In the genomic region with DNA sequence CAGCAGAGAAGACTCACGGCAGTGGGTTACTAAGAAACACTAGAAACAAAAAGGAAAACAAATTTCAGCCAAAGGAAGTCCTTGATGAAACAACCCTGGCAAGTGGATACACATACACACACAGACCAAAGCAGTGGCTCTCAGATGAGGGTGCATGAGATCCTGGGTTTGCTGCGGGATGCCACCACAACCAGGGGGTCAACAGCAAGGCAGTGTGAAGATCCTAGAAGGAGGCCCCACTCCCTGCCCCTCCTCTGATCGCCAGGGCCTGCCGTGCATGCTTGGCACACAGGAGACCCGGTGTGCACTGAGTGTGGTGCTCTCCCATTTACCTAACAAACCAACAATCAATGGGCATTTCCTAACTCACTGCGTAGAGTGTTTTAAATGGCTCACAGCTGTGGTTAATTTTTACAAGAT, we compare ENCODE assay signal across 12 cellular contexts.
DNase-seq lines count a peak whose midpoint lies in the region; TF ChIP-seq lines count a peak whose summit lies in the region.
"Had no signal": no experiment of that assay in that cellular context is flagged by ENCODE, and none has a peak within 500 bp of the region (broad histone marks: within the 10 kb centered on the region; RNA-seq: fewer than 3 reads in every experiment).

No MANE protein-coding gene starts in this region.

- no peak overlapping the region for H3K4me2 ChIP-seq in mesenchymal stem cell (ENCODE audit: low read length, poor library complexity, severe bottlenecking)

- peak overlapping the region; percentile 81 for H3K9ac ChIP-seq in mesenchymal stem cell (ENCODE audit: low read length)

- peak overlapping the region; percentile 94 for H3K27ac Mint-ChIP-seq in activated naive CD4-positive, alpha-beta T cell treated with anti-CD3 and anti-CD28 coated beads, Interleukin-2, amount 50 U/mL, for 24 hours

- H3K27ac ChIP-seq in effector memory CD4-positive, alpha-beta T cell (ENCODE audit: insufficient read depth, low read length, poor library complexity, severe bottlenecking): peak overlapping the region; percentile 82
- H3K27ac ChIP-seq in mesenchymal stem cell (ENCODE audit: low read length, poor library complexity, severe bottlenecking) (no peak overlapping the region), uterus (peak overlapping the region; percentile 54 to 74)

- TF ChIP-seq CTCF in uterus (IDR thresholded peaks at IDR 0.05) (no peak), foreskin fibroblast (IDR thresholded peaks at IDR 0.05; ENCODE audit: low read depth, low read length) (no peak)

- H2BK5ac ChIP-seq in mesenchymal stem cell (ENCODE audit: low read depth, low read length, poor library complexity, severe bottlenecking): no peak overlapping the region

- H3K23ac ChIP-seq in mesenchymal stem cell (ENCODE audit: low read length in 2 of 2): no peak overlapping the region

- H3K27me3 ChIP-seq in effector memory CD4-positive, alpha-beta T cell (replicated peaks; ENCODE audit: control insufficient read depth, insufficient read depth, low read length, poor library complexity, severe bottlenecking): no peaks in the 10 kb centered on the region
- H3K27me3 ChIP-seq in mesenchymal stem cell (ENCODE audit: control insufficient read depth in 1 of 2, insufficient read depth in 1 of 2, low read length in 2 of 2) (no peaks in the 10 kb centered on the region), uterus (no peaks in the 10 kb centered on the region)

- peaks cover 25% of the 10 kb centered on the region for H3K79me1 ChIP-seq in mesenchymal stem cell (replicated peaks; ENCODE audit: low read length, poor library complexity, severe bottlenecking)

- H3K9me3 Mint-ChIP-seq in activated naive CD4-positive, alpha-beta T cell treated with anti-CD3 and anti-CD28 coated beads, Interleukin-2, amount 50 U/mL, for 24 hours: no peaks in the 10 kb centered on the region

- H3K36me3 Mint-ChIP-seq in activated naive CD4-positive, alpha-beta T cell treated with anti-CD3 and anti-CD28 coated beads, Interleukin-2, amount 50 U/mL, for 24 hours: peaks cover 4% of the 10 kb centered on the region

- no peak overlapping the region for H4K8ac ChIP-seq in mesenchymal stem cell (ENCODE audit: low read length)

- no peak overlapping the region for H2BK15ac ChIP-seq in mesenchymal stem cell (ENCODE audit: low read depth, poor library complexity, severe bottlenecking)

- no peak for DNase-seq in activated naive CD4-positive, alpha-beta T cell treated with anti-CD3 and anti-CD28 coated beads, Interleukin-2, amount 50 U/mL, for 16 hours
- DNase-seq in effector memory CD4-positive, alpha-beta T cell: no peak
- DNase-seq in mesenchymal stem cell (peak; percentile 50), uterus (no peak), HUDEP-2 (lab: John Stamatoyannopoulos, UW; ENCODE audit: unreplicated experiment in 76 of 76) (no peak), AML-193 (lab: John Stamatoyannopoulos, UW) (no peak), foreskin fibroblast (no peak)
- DNase-seq: activated gamma-delta T cell treated with Interleukin-2 at 50 U/mL for 16 hours; Karpas-422; NCI-H526; stimulated activated CD4-positive, alpha-beta T cell treated with anti-CD3 and anti-CD28 coated beads, Interleukin-4, amount 100 ng/mL, for 24 hours had no signal

- H2BK120ac ChIP-seq in mesenchymal stem cell (ENCODE audit: low read depth, low read length): no peak overlapping the region

- no peaks in the 10 kb centered on the region for H3K27me3 Mint-ChIP-seq in activated naive CD4-positive, alpha-beta T cell treated with anti-CD3 and anti-CD28 coated beads, Interleukin-2, amount 50 U/mL, for 24 hours

- H2AK5ac ChIP-seq in mesenchymal stem cell (ENCODE audit: low read length, severe bottlenecking): no peak overlapping the region

- no peak overlapping the region for H3K14ac ChIP-seq in mesenchymal stem cell (ENCODE audit: low read length in 2 of 2)

- intact Hi-C loops in uterus (cut with DNase I; ENCODE audit: low total_unique reads): no loop called here

- 96% methylated on average over 5 of the region's 6 CpGs for whole genome bisulfite sequencing in mesenchymal stem cell

- no peak for TF ChIP-seq POLR2A in uterus (IDR thresholded peaks at IDR 0.05)

- H3K4me3 Mint-ChIP-seq in activated naive CD4-positive, alpha-beta T cell treated with anti-CD3 and anti-CD28 coated beads, Interleukin-2, amount 50 U/mL, for 24 hours: peak overlapping the region; percentile 31

- no peak overlapping the region for H4K91ac ChIP-seq in mesenchymal stem cell (ENCODE audit: low read length)

- peaks cover 75% of the 10 kb centered on the region for H3K4me1 ChIP-seq in effector memory CD4-positive, alpha-beta T cell (ENCODE audit: control insufficient read depth, insufficient read depth, low read length, poor library complexity, severe bottlenecking)
- H3K4me1 ChIP-seq in mesenchymal stem cell (ENCODE audit: control insufficient read depth, insufficient read depth, low read depth, low read length) (peaks cover 10% of the 10 kb centered on the region), uterus (peaks cover 5 to 14% of the 10 kb centered on the region in 2 donors)

- H2AFZ ChIP-seq in mesenchymal stem cell (ENCODE audit: low read depth, low read length): no peak overlapping the region

- H3K9me3 ChIP-seq in effector memory CD4-positive, alpha-beta T cell (ENCODE audit: control insufficient read depth, low read length): no peaks in the 10 kb centered on the region
- H3K9me3 ChIP-seq in mesenchymal stem cell (ENCODE audit: control insufficient read depth, low read length) (no peaks in the 10 kb centered on the region), uterus (no peaks in the 10 kb centered on the region)

- H3K4ac ChIP-seq in mesenchymal stem cell (ENCODE audit: low read depth in 1 of 2, low read length in 2 of 2): no peak overlapping the region

- H3K4me3 ChIP-seq in effector memory CD4-positive, alpha-beta T cell (ENCODE audit: insufficient read depth, low read depth, low read length, poor library complexity, severe bottlenecking): no peak overlapping the region
- H3K4me3 ChIP-seq in mesenchymal stem cell (ENCODE audit: insufficient read depth in 1 of 2, low read depth in 1 of 2, low read length in 2 of 2) (no peak overlapping the region), uterus (no peak overlapping the region), foreskin fibroblast (ENCODE audit: low read depth in 1 of 2, low read length in 2 of 2) (no peak overlapping the region)

- H3K18ac ChIP-seq in mesenchymal stem cell (ENCODE audit: low read depth in 1 of 2, low read length in 2 of 2): no peak overlapping the region

- H2BK12ac ChIP-seq in mesenchymal stem cell (ENCODE audit: low read length in 2 of 2): no peak overlapping the region

- H3K36me3 ChIP-seq in effector memory CD4-positive, alpha-beta T cell (ENCODE audit: control insufficient read depth, insufficient read depth, low read length): no peaks in the 10 kb centered on the region
- peaks cover 8 to 89% of the 10 kb centered on the region in 2 experiments for H3K36me3 ChIP-seq in mesenchymal stem cell (ENCODE audit: control insufficient read depth in 1 of 2, insufficient read depth in 2 of 2, low read depth in 1 of 2, low read length in 2 of 2)
- H3K36me3 ChIP-seq in uterus: no peaks in the 10 kb centered on the region

- H3K4me1 Mint-ChIP-seq in activated naive CD4-positive, alpha-beta T cell treated with anti-CD3 and anti-CD28 coated beads, Interleukin-2, amount 50 U/mL, for 24 hours: peaks cover 11% of the 10 kb centered on the region
